8 cellular contexts compared by ENCODE assay signal in the genomic region with DNA sequence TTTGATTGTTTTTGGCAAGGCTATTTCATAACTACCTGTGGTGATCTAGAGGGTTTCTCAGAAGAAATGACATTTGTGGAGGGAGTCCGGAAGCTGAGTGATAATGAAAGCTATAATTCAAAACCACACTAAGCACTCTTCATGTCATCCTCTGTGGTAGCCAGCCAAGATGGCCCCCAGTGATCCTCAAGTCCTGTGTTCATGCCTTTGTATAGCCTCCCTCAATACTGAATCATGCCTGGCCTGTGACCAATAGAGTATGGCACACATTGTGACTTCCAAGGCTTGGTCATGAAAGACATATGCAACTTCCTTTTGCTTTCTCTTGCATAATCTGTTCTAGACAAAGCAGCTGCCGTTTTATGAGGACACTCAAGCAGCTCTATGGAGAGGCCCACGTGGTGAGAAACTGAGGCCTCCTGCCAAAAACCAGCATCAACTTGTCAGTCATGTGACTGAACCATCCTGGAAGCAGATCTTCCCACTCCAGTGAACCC. TPM values are rescaled to one million over a fixed set of nuclear protein-coding genes. Genes with fewer than 3 reads are reported as not detected.
A peak's percentile ranks its signal among the peaks of the same experiment; 100 is the strongest.
DNase-seq lines count a peak whose midpoint lies in the region; ATAC-seq lines count a peak whose summit lies in the region.

No MANE protein-coding gene starts in this region.

- no peaks in the 10 kb centered on the region for H3K36me3 Mint-ChIP-seq in activated naive CD8-positive, alpha-beta T cell treated with anti-CD3 and anti-CD28 coated beads for 36 hours
- H3K36me3 Mint-ChIP-seq in memory B cell = peaks cover 2% of the 10 kb centered on the region

- H3K9me3 Mint-ChIP-seq in activated naive CD8-positive, alpha-beta T cell treated with anti-CD3 and anti-CD28 coated beads for 36 hours = no peaks in the 10 kb centered on the region
- peaks cover 3% of the 10 kb centered on the region for H3K9me3 Mint-ChIP-seq in memory B cell

- ATAC-seq in Right ventricle myocardium inferior (peak; percentile 79), HG02938 (IDR thresholded peaks at IDR 0.05; ENCODE audit: unreplicated experiment) (peak; percentile 98), memory B cell (ENCODE audit: low read depth) (peak; percentile 45)

- DNase-seq in Right ventricle myocardium inferior (ENCODE audit: missing footprints) = no peak
- no peak for DNase-seq in cardiac septum (ENCODE audit: low spot score)
- DNase-seq in NCI-H2196 treated with DMSO at 0.1 percent for 48 hours (lab: John Stamatoyannopoulos, UW; ENCODE audit: unreplicated experiment) = peak; percentile 87
- peak; percentile 51 for DNase-seq in activated naive CD8-positive, alpha-beta T cell treated with anti-CD3 and anti-CD28 coated beads for 36 hours
- DNase-seq in memory B cell (ENCODE audit: low spot score in 2 of 2) = no peak
- DNase-seq in NCI-H2081 treated with DMSO at 0.1 percent for 48 hours (lab: John Stamatoyannopoulos, UW) = no peak
- no peak for DNase-seq in NCI-H1048 (lab: John Stamatoyannopoulos, UW)

- intact Hi-C loops in Right ventricle myocardium inferior (cut with DNase I) (no loop called here), cardiac septum (cut with DNase I) (no loop called here)

- H3K4me3 Mint-ChIP-seq in activated naive CD8-positive, alpha-beta T cell treated with anti-CD3 and anti-CD28 coated beads for 36 hours = no peak overlapping the region
- H3K4me3 Mint-ChIP-seq in memory B cell = no peak overlapping the region

- peaks cover 6% of the 10 kb centered on the region for H3K4me1 Mint-ChIP-seq in activated naive CD8-positive, alpha-beta T cell treated with anti-CD3 and anti-CD28 coated beads for 36 hours
- peaks cover 4% of the 10 kb centered on the region for H3K4me1 Mint-ChIP-seq in memory B cell

- H3K27ac Mint-ChIP-seq in activated naive CD8-positive, alpha-beta T cell treated with anti-CD3 and anti-CD28 coated beads for 36 hours = peak overlapping the region; percentile 78
- no peak overlapping the region for H3K27ac Mint-ChIP-seq in memory B cell

- H3K27me3 Mint-ChIP-seq in activated naive CD8-positive, alpha-beta T cell treated with anti-CD3 and anti-CD28 coated beads for 36 hours = no peaks in the 10 kb centered on the region
- H3K27me3 Mint-ChIP-seq in memory B cell = peaks cover 8% of the 10 kb centered on the region

RNA-seq across cellular contexts. Expression of a gene that starts 12.8 kb away (rescaled TPM):
- 22.1 TPM for total RNA-seq in Right ventricle myocardium inferior
- total RNA-seq in cardiac septum = 29.1 TPM
- total RNA-seq in activated naive CD8-positive, alpha-beta T cell treated with anti-CD3 and anti-CD28 coated beads for 36 hours = 1 to 10 TPM; 1.1 to 1.3 TPM

RNA-seq across cellular contexts. Expression of a gene that starts 50.6 kb away (rescaled TPM):
- total RNA-seq in Right ventricle myocardium inferior (32.5 TPM), cardiac septum (36.9 TPM)
- 1 to 10 TPM; 7.3 to 7.7 TPM for total RNA-seq in activated naive CD8-positive, alpha-beta T cell treated with anti-CD3 and anti-CD28 coated beads for 36 hours

Comparison
In these comparisons a context has a peak if more than half of its experiments do, and no peak if none do; other contexts are left out.
1. ATAC-seq: peak in every context shown above with its lines; median percentile 98 in HG02938; 79 in Right ventricle myocardium inferior; 45 in memory B cell.
2. DNase-seq: peak in NCI-H2196 treated with DMSO at 0.1 percent for 48 hours (single experiment) and activated naive CD8-positive, alpha-beta T cell treated with anti-CD3 and anti-CD28 coated beads for 36 hours (single experiment); none in Right ventricle myocardium inferior (single experiment), cardiac septum (single experiment), memory B cell (0 of 2), NCI-H2081 treated with DMSO at 0.1 percent for 48 hours (single experiment) and NCI-H1048 (single experiment).
3. RNA of a gene that starts 12.8 kb away (total RNA-seq): 29.1 TPM in cardiac septum (single experiment) and 22.1 TPM in Right ventricle myocardium inferior (single experiment); 1.1 to 1.3 TPM in activated naive CD8-positive, alpha-beta T cell treated with anti-CD3 and anti-CD28 coated beads for 36 hours; every median in the first group is over 10 times any median in the second.